In the genomic region with DNA sequence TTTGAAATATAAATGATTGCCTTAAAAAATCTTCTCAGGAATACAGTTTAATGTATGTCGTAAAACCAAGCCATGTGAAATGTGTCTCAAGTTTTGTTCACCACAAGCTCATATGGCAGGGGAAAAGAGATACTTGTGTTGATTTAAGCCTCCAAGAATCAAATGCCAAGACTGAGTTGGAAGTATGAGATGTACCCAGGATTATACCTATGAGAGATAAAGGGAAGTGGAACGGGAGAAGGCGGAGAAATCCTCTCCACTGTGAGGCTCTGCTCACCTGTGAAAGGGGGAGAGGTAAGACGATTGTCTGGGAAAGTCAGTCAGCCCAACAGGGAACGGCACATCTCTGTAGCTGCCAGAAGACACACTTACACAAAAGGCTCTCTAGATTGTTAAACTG, we compare ENCODE assay signal across 28 cellular contexts.
"Had no signal": no experiment of that assay in that cellular context is flagged by ENCODE, and none has a peak within 500 bp of the region (broad histone marks: within the 10 kb centered on the region; RNA-seq: fewer than 3 reads in every experiment).

No MANE protein-coding gene starts in this region.

- ATAC-seq: left cardiac atrium; left lobe of liver; left ventricle myocardium superior; lower lobe of right lung; naive thymus-derived CD8-positive, alpha-beta T cell; pancreas; right cardiac atrium; stimulated activated memory B cell treated with anti-CD40 and anti-IgM and Interleukin-4, amounts not matched to agents 10 μg/mL and 1 μg/mL and 100 μg/mL, for 72 hours; stimulated activated naive CD8-positive, alpha-beta T cell treated with anti-CD3 and anti-CD28 coated beads, Interleukin-15, amount 100 ng/mL, for 72 hours had no signal

- H3K27me3 ChIP-seq: hepatocyte, pancreas, sigmoid colon, spleen, tibial nerve, uterus had no signal

- H3K36me3 ChIP-seq: lower lobe of right lung, pancreas, prostate gland, sigmoid colon, spleen, tibial nerve, uterus had no signal

- FAIRE-seq: keratinocyte, pancreas, small intestine had no signal

- H3K79me2 ChIP-seq: hepatocyte had no signal

- H3K4me3 Mint-ChIP-seq: naive thymus-derived CD8-positive, alpha-beta T cell; nephron; neural crest cell; stimulated activated memory B cell treated with anti-CD40 and anti-IgM and Interleukin-4, amounts not matched to agents 10 μg/mL and 1 μg/mL and 100 μg/mL, for 72 hours; stimulated activated naive CD8-positive, alpha-beta T cell treated with anti-CD3 and anti-CD28 coated beads, Interleukin-15, amount 100 ng/mL, for 72 hours; type B pancreatic cell had no signal

- H3K4me3 ChIP-seq: hepatocyte, lower lobe of right lung, pancreas, prostate gland, sigmoid colon, spleen, tibial nerve, uterus had no signal

- H3K27ac Mint-ChIP-seq: naive thymus-derived CD8-positive, alpha-beta T cell; nephron; stimulated activated memory B cell treated with anti-CD40 and anti-IgM and Interleukin-4, amounts not matched to agents 10 μg/mL and 1 μg/mL and 100 μg/mL, for 72 hours; stimulated activated naive CD8-positive, alpha-beta T cell treated with anti-CD3 and anti-CD28 coated beads, Interleukin-15, amount 100 ng/mL, for 72 hours; type B pancreatic cell had no signal

- H3K9me3 ChIP-seq: lower lobe of right lung, pancreas, prostate gland, sigmoid colon, spleen, tibial nerve, uterus had no signal

- H3K4me1 Mint-ChIP-seq: naive thymus-derived CD8-positive, alpha-beta T cell; nephron; neural crest cell; stimulated activated memory B cell treated with anti-CD40 and anti-IgM and Interleukin-4, amounts not matched to agents 10 μg/mL and 1 μg/mL and 100 μg/mL, for 72 hours; stimulated activated naive CD8-positive, alpha-beta T cell treated with anti-CD3 and anti-CD28 coated beads, Interleukin-15, amount 100 ng/mL, for 72 hours had no signal

- DNase-seq: left cardiac atrium; left ventricle myocardium superior; lower lobe of right lung; mammary epithelial cell; mesenchymal stem cell; naive thymus-derived CD8-positive, alpha-beta T cell; nucleus accumbens; pancreas; posterior cingulate gyrus; retina; right cardiac atrium; sigmoid colon; small intestine; spleen; stimulated activated CD4-positive, alpha-beta T cell treated with anti-CD3 and anti-CD28 coated beads, Interleukin-4, amount 100 ng/mL, for 24 hours; stimulated activated naive CD4-positive, alpha-beta T cell treated with Interleukin-2 at 50 U/mL for 16 hours; stimulated activated naive CD8-positive, alpha-beta T cell treated with anti-CD3 and anti-CD28 coated beads, Interleukin-15, amount 100 ng/mL, for 72 hours; substantia nigra; uterus had no signal

- H3K27ac ChIP-seq: hepatocyte, lower lobe of right lung, pancreas, prostate gland, spleen, tibial nerve, uterus had no signal

- H3K4me2 ChIP-seq: hepatocyte had no signal

- H3K36me3 Mint-ChIP-seq: naive thymus-derived CD8-positive, alpha-beta T cell; stimulated activated memory B cell treated with anti-CD40 and anti-IgM and Interleukin-4, amounts not matched to agents 10 μg/mL and 1 μg/mL and 100 μg/mL, for 72 hours; type B pancreatic cell had no signal

- H3K4me1 ChIP-seq: lower lobe of right lung, pancreas, prostate gland, spleen, tibial nerve, uterus had no signal

- H2AFZ ChIP-seq: hepatocyte had no signal
